In genomic region chr14:89270439-89271227, GRCh38 we compare ENCODE assay signal across 11 cellular contexts.
DNase-seq lines count a peak whose midpoint lies in the region; ATAC-seq and TF ChIP-seq lines count a peak whose summit lies in the region.
"Had no signal": no experiment of that assay in that cellular context is flagged by ENCODE, and none has a peak within 500 bp of the region (broad histone marks: within the 10 kb centered on the region; RNA-seq: fewer than 3 reads in every experiment).

No MANE protein-coding gene starts in this region.

- peaks cover 4% of the 10 kb centered on the region for H3K36me3 Mint-ChIP-seq in effector memory CD8-positive, alpha-beta T cell (ENCODE audit: insufficient read depth)
- peaks cover 15% of the 10 kb centered on the region for H3K36me3 Mint-ChIP-seq in type B pancreatic cell
- peaks cover 14% of the 10 kb centered on the region for H3K36me3 Mint-ChIP-seq in T-helper 2 cell treated with Interferon-gamma antibody and Interleukin-4, amounts not matched to agents 5 μg/mL and 100 μg/mL, for 36 hours (ENCODE audit: low read depth)
- H3K36me3 Mint-ChIP-seq: activated CD4-positive, alpha-beta memory T cell treated with anti-CD3 and anti-CD28 coated beads for 36 hours had no signal

- intact Hi-C loops in A673 (cut with micrococcal nuclease; ENCODE audit: unreplicated experiment), result no loop called here

- DNase-seq in activated CD4-positive, alpha-beta T cell treated with anti-CD3 and anti-CD28 coated beads for 48 hours, result peak; percentile 15
- no peak for DNase-seq in activated CD4-positive, alpha-beta T cell treated with anti-CD3 and anti-CD28 coated beads for 4 hours
- no peak for DNase-seq in effector memory CD8-positive, alpha-beta T cell
- no peak for DNase-seq in type B pancreatic cell (ENCODE audit: extremely low spot score, unreplicated experiment)
- no peak for DNase-seq in A673 (ENCODE audit: low spot score)
- no peak for DNase-seq in T-helper 2 cell treated with Interferon-gamma antibody and Interleukin-4, amounts not matched to agents 5 μg/mL and 100 μg/mL, for 36 hours (ENCODE audit: low spot score)
- no peak for DNase-seq in NCI-H1436 (lab: John Stamatoyannopoulos, UW)
- DNase-seq: activated CD4-positive, alpha-beta memory T cell treated with anti-CD3 and anti-CD28 coated beads for 36 hours; MM.1S had no signal

- H3K27ac Mint-ChIP-seq in effector memory CD8-positive, alpha-beta T cell, result peak overlapping the region in 1 of 2 donors; percentile 77
- peak overlapping the region; percentile 12 for H3K27ac Mint-ChIP-seq in type B pancreatic cell
- no peak overlapping the region for H3K27ac Mint-ChIP-seq in T-helper 2 cell treated with Interferon-gamma antibody and Interleukin-4, amounts not matched to agents 5 μg/mL and 100 μg/mL, for 36 hours
- H3K27ac Mint-ChIP-seq: activated CD4-positive, alpha-beta memory T cell treated with anti-CD3 and anti-CD28 coated beads for 36 hours had no signal

- TF ChIP-seq CTCF in type B pancreatic cell (conservative IDR thresholded peaks at IDR 0.05) (no peak), A673 (conservative IDR thresholded peaks at IDR 0.05; ENCODE audit: low read depth, low read length) (no peak)

- H3K9me3 Mint-ChIP-seq in effector memory CD8-positive, alpha-beta T cell, result no peaks in the 10 kb centered on the region
- H3K9me3 Mint-ChIP-seq in type B pancreatic cell, result no peaks in the 10 kb centered on the region
- H3K9me3 Mint-ChIP-seq in T-helper 2 cell treated with Interferon-gamma antibody and Interleukin-4, amounts not matched to agents 5 μg/mL and 100 μg/mL, for 36 hours, result no peaks in the 10 kb centered on the region
- H3K9me3 Mint-ChIP-seq: activated CD4-positive, alpha-beta memory T cell treated with anti-CD3 and anti-CD28 coated beads for 36 hours had no signal

- peak; percentile 68 for ATAC-seq in HG03159 (IDR thresholded peaks at IDR 0.05; ENCODE audit: unreplicated experiment)
- ATAC-seq in effector memory CD8-positive, alpha-beta T cell (replicated peaks), result peak; percentile 24

- H3K4me3 ChIP-seq in A673 (ENCODE audit: low read depth, low read length, poor library complexity, severe bottlenecking), result no peak overlapping the region
- H3K4me3 ChIP-seq: thoracic aorta had no signal

- no peaks in the 10 kb centered on the region for H3K27me3 Mint-ChIP-seq in effector memory CD8-positive, alpha-beta T cell
- H3K27me3 Mint-ChIP-seq in type B pancreatic cell, result no peaks in the 10 kb centered on the region
- no peaks in the 10 kb centered on the region for H3K27me3 Mint-ChIP-seq in T-helper 2 cell treated with Interferon-gamma antibody and Interleukin-4, amounts not matched to agents 5 μg/mL and 100 μg/mL, for 36 hours (ENCODE audit: low read depth)
- H3K27me3 Mint-ChIP-seq: activated CD4-positive, alpha-beta memory T cell treated with anti-CD3 and anti-CD28 coated beads for 36 hours had no signal

- H3K9me3 ChIP-seq in A673 (ENCODE audit: low read depth, low read length, poor library complexity, severe bottlenecking), result no peaks in the 10 kb centered on the region
- H3K9me3 ChIP-seq: thoracic aorta had no signal

- BruUV-seq in A673 (replicated peaks; lab: Mats Ljungman, UMichigan), result no TSS peak

- no peak overlapping the region for H3K27ac ChIP-seq in A673 (ENCODE audit: low read depth, low read length, poor library complexity, severe bottlenecking)

- POLR2A ChIA-PET in A673 (lab: Charles Lee; ENCODE audit: low non-redundant PET), result no interaction called here

- no peaks in the 10 kb centered on the region for H3K36me3 ChIP-seq in A673 (ENCODE audit: insufficient read depth, low read length, poor library complexity, severe bottlenecking)
- H3K36me3 ChIP-seq: thoracic aorta had no signal

- CTCF ChIA-PET in A673 (lab: Charles Lee), result no interaction called here

- no peaks in the 10 kb centered on the region for H3K27me3 ChIP-seq in A673 (replicated peaks; ENCODE audit: insufficient read depth, low read depth, low read length, poor library complexity)

- H3K4me3 Mint-ChIP-seq in effector memory CD8-positive, alpha-beta T cell, result no peak overlapping the region
- no peak overlapping the region for H3K4me3 Mint-ChIP-seq in type B pancreatic cell
- no peak overlapping the region for H3K4me3 Mint-ChIP-seq in T-helper 2 cell treated with Interferon-gamma antibody and Interleukin-4, amounts not matched to agents 5 μg/mL and 100 μg/mL, for 36 hours
- H3K4me3 Mint-ChIP-seq: activated CD4-positive, alpha-beta memory T cell treated with anti-CD3 and anti-CD28 coated beads for 36 hours had no signal

- H3K4me1 Mint-ChIP-seq in effector memory CD8-positive, alpha-beta T cell (ENCODE audit: low read depth in 2 of 2), result peaks cover 58 to 69% of the 10 kb centered on the region in 2 donors
- peaks cover 41% of the 10 kb centered on the region for H3K4me1 Mint-ChIP-seq in type B pancreatic cell (ENCODE audit: unreplicated experiment)
- H3K4me1 Mint-ChIP-seq in T-helper 2 cell treated with Interferon-gamma antibody and Interleukin-4, amounts not matched to agents 5 μg/mL and 100 μg/mL, for 36 hours (ENCODE audit: low read depth), result peaks cover 31% of the 10 kb centered on the region

- H3K4me1 ChIP-seq in A673 (ENCODE audit: insufficient read depth, low read length, poor library complexity, severe bottlenecking), result no peaks in the 10 kb centered on the region
